8 cellular contexts compared by ENCODE assay signal in genomic region chr15:90184786-90185704, GRCh38. TPM values are rescaled to one million over a fixed set of nuclear protein-coding genes. Genes with fewer than 3 reads are reported as not detected.
A peak's percentile ranks its signal among the peaks of the same experiment; 100 is the strongest.
DNase-seq lines count a peak whose midpoint lies in the region; ATAC-seq and TF ChIP-seq lines count a peak whose summit lies in the region.

No MANE protein-coding gene starts in this region.

- H3K27me3 ChIP-seq in SK-N-SH (ENCODE audit: insufficient read depth) (no peaks in the 10 kb centered on the region), left ventricle myocardium inferior (ENCODE audit: low read depth) (peaks cover 17% of the 10 kb centered on the region)

- H3K9me2 ChIP-seq in SK-N-SH = no peaks in the 10 kb centered on the region

- peaks cover 28% of the 10 kb centered on the region for H3F3A ChIP-seq in SK-N-SH (replicated peaks; ENCODE audit: insufficient read depth)

- peak overlapping the region; percentile 95 for H3K4me2 ChIP-seq in SK-N-SH

- TF ChIP-seq CTCF in SK-N-SH (IDR thresholded peaks at IDR 0.05) = no peak
- no peak for TF ChIP-seq CTCF in left ventricle myocardium inferior (IDR thresholded peaks at IDR 0.05; ENCODE audit: borderline replicate concordance)

- H3K27me3 Mint-ChIP-seq in activated naive CD8-positive, alpha-beta T cell treated with anti-CD3 and anti-CD28 coated beads, Interleukin-2, amount 50 U/mL, for 24 hours = no peaks in the 10 kb centered on the region

- H3K36me3 ChIP-seq in SK-N-SH (replicated peaks in 1 of 2; ENCODE audit: control insufficient read depth in 1 of 2, insufficient read depth in 2 of 2, low read length in 1 of 2) (no peaks in the 10 kb centered on the region), left ventricle myocardium inferior (no peaks in the 10 kb centered on the region)

- ATAC-seq in GM21717 (IDR thresholded peaks at IDR 0.05; ENCODE audit: unreplicated experiment) = peak; percentile 67
- peak; percentile 79 for ATAC-seq in activated naive CD8-positive, alpha-beta T cell treated with anti-CD3 and anti-CD28 coated beads, Interleukin-2, amount 50 U/mL, for 24 hours

- H3K27ac Mint-ChIP-seq in activated naive CD8-positive, alpha-beta T cell treated with anti-CD3 and anti-CD28 coated beads, Interleukin-2, amount 50 U/mL, for 24 hours = peak overlapping the region; percentile 34

- peak overlapping the region; percentile 71 for H3K9ac ChIP-seq in SK-N-SH

- WGBS in SK-N-SH (ENCODE audit: low lambda C conversion rate) = 11% methylated on average over 26 of the region's 67 CpGs

- no peaks in the 10 kb centered on the region for H3K9me3 Mint-ChIP-seq in activated naive CD8-positive, alpha-beta T cell treated with anti-CD3 and anti-CD28 coated beads, Interleukin-2, amount 50 U/mL, for 24 hours

- no peaks in the 10 kb centered on the region for H4K20me1 ChIP-seq in SK-N-SH (ENCODE audit: insufficient read depth)

- H3K4me3 ChIP-seq in SK-N-SH (ENCODE audit: low read depth in 2 of 2, low read length in 1 of 2) (peak overlapping the region; percentile 61 to 77), left ventricle myocardium inferior (peak overlapping the region; percentile 89)

- H3K9me3 ChIP-seq in SK-N-SH = no peaks in the 10 kb centered on the region
- no peaks in the 10 kb centered on the region for H3K9me3 ChIP-seq in left ventricle myocardium inferior (replicated peaks)

- peaks cover 0 to 20% of the 10 kb centered on the region in 2 experiments; a peak in 1 of 4 replicates for H3K4me1 ChIP-seq in SK-N-SH (ENCODE audit: control insufficient read depth in 1 of 2, insufficient read depth in 2 of 2, low read depth in 1 of 2, low read length in 1 of 2)
- H3K4me1 ChIP-seq in left ventricle myocardium inferior = peaks cover 57% of the 10 kb centered on the region

- H3K4me3 Mint-ChIP-seq in activated naive CD8-positive, alpha-beta T cell treated with anti-CD3 and anti-CD28 coated beads, Interleukin-2, amount 50 U/mL, for 24 hours = peak overlapping the region; percentile 81

- H3K4me1 Mint-ChIP-seq in activated naive CD8-positive, alpha-beta T cell treated with anti-CD3 and anti-CD28 coated beads, Interleukin-2, amount 50 U/mL, for 24 hours = peaks cover 13% of the 10 kb centered on the region

- TF ChIP-seq RAD21 in SK-N-SH (IDR thresholded peaks at IDR 0.05; ENCODE audit: low read length) = no peak

- peaks cover 8% of the 10 kb centered on the region for H3K79me2 ChIP-seq in SK-N-SH (ENCODE audit: insufficient read depth)

- peak overlapping the region; percentile 95; the same call in 1 of the 2 replicates for H2AFZ ChIP-seq in SK-N-SH (ENCODE audit: low read depth)

- POLR2A ChIA-PET in SK-N-SH (lab: Yijun Ruan, JAX) = interaction anchor here (0.6 to 1.6 kb wide), 2 partner anchors 16 to 744 kb away, joined by 3 to 5 read pairs; partner anchors contain the start of gene SEMA4B

- CTCF ChIA-PET in SK-N-SH (lab: Yijun Ruan, JAX) = interaction anchor here (1.6 kb wide), 1 partner anchor 36 kb away, joined by 4 read pairs; no protein-coding TSS in a partner anchor

- DNase-seq in ELF-1 (ENCODE audit: low read depth, low spot score) (peak; percentile 69), Kasumi-1 (lab: John Stamatoyannopoulos, UW) (peak; percentile 42 to 49), SK-N-SH (peak; percentile 93), left ventricle myocardium inferior (peak; percentile 75), posterior cingulate gyrus (peak; percentile 58 to 96 (median 80)), NCI-H1048 (lab: John Stamatoyannopoulos, UW) (no peak)
- DNase-seq in activated naive CD8-positive, alpha-beta T cell treated with anti-CD3 and anti-CD28 coated beads, Interleukin-2, amount 50 U/mL, for 24 hours = peak; percentile 52

- H3K36me3 Mint-ChIP-seq in activated naive CD8-positive, alpha-beta T cell treated with anti-CD3 and anti-CD28 coated beads, Interleukin-2, amount 50 U/mL, for 24 hours (ENCODE audit: low read depth) = no peaks in the 10 kb centered on the region

- no peak for TF ChIP-seq EP300 in SK-N-SH (IDR thresholded peaks at IDR 0.05; ENCODE audit: borderline replicate concordance in 1 of 2, low read depth in 1 of 2, low read length in 1 of 2)

- H3K27ac ChIP-seq in SK-N-SH (ENCODE audit: low read depth in 2 of 2, low read length in 1 of 2) (peak overlapping the region; percentile 21 to 85; a peak in 3 of 4 replicates), left ventricle myocardium inferior (replicated peaks) (peak overlapping the region; percentile 98)

- intact Hi-C loops in left ventricle myocardium inferior (cut with micrococcal nuclease) = no loop called here
- intact Hi-C loops in posterior cingulate gyrus (cut with DNase I) = no loop called here

TF ChIP-seq in SK-N-SH, 30 proteins besides CTCF, POLR2A, EP300 and RAD21 (continues in another document):
- no peak for TF ChIP-seq ZBTB33 (IDR thresholded peaks at IDR 0.05; ENCODE audit: borderline replicate concordance, low read depth)
- TF ChIP-seq SIN3A (IDR thresholded peaks at IDR 0.05; ENCODE audit: borderline replicate concordance, low read depth, low read length) = no peak
- no peak for TF ChIP-seq USF2 (IDR thresholded peaks at IDR 0.05; ENCODE audit: borderline replicate concordance, low read depth, low read length)
- TF ChIP-seq FOXJ3 (CRISPR knock-in tag; IDR thresholded peaks at IDR 0.05) = no peak
- TF ChIP-seq TAF1 (IDR thresholded peaks at IDR 0.05; ENCODE audit: borderline replicate concordance, low read depth, low read length) = 0 out of 2 replicates have a peak, but pooled peaks have one; percentile 11
- TF ChIP-seq GABPA (IDR thresholded peaks at IDR 0.05; ENCODE audit: low read depth) = no peak
- peak; percentile 40; the same call in 1 of the 2 replicates for TF ChIP-seq RXRA (IDR thresholded peaks at IDR 0.05; ENCODE audit: borderline replicate concordance, low read depth)
- TF ChIP-seq GATA2 (CRISPR knock-in tag; IDR thresholded peaks at IDR 0.05) = 0 out of 2 replicates have a peak, but pooled peaks have one; percentile 7
- TF ChIP-seq POLR2AphosphoS5 (IDR thresholded peaks at IDR 0.05; ENCODE audit: low read depth, low read length) = 0 out of 2 replicates have a peak, but pooled peaks have one; percentile 28
- no peak for TF ChIP-seq PBX3 (IDR thresholded peaks at IDR 0.05)
- no peak for TF ChIP-seq IRF3 (IDR thresholded peaks at IDR 0.05; ENCODE audit: low read depth, low read length)
- 0 out of 2 replicates have a peak, but pooled peaks have one; percentile 11 for TF ChIP-seq RFX5 (IDR thresholded peaks at IDR 0.05; ENCODE audit: low read length)
- TF ChIP-seq NRF1 (IDR thresholded peaks at IDR 0.05; ENCODE audit: low read depth, low read length) = no peak
- TF ChIP-seq CHD2 (IDR thresholded peaks at IDR 0.05; ENCODE audit: low read length, partially characterized antibody) = no peak
- peak; percentile 78 for TF ChIP-seq MXI1 (IDR thresholded peaks at IDR 0.05; ENCODE audit: low read depth, low read length)

RNA-seq across cellular contexts. Expression of gene SEMA4B, which starts 16.1 kb away (rescaled TPM):
- 15.2 and 38.9 TPM in 2 replicates for polyA plus RNA-seq in SK-N-SH (2012; rRNA removed)
- 16.4 and 18.3 TPM in 2 replicates for polyA plus RNA-seq in SK-N-SH (2012; cell fraction: cytosol; rRNA removed)
- polyA plus RNA-seq in SK-N-SH (2012; cell fraction: nucleus; rRNA removed) = 48.9 and 49.5 TPM in 2 replicates
- 22.7 TPM for total RNA-seq in left ventricle myocardium inferior

RNA-seq across cellular contexts. Expression of gene CIB1, which starts 48.7 kb away (rescaled TPM):
- polyA plus RNA-seq in SK-N-SH (2012; rRNA removed) = 74.7 and 87.9 TPM in 2 replicates
- 52.7 and 60.3 TPM in 2 replicates for polyA plus RNA-seq in SK-N-SH (2012; cell fraction: cytosol; rRNA removed)
- 63.1 and 96.6 TPM in 2 replicates for polyA plus RNA-seq in SK-N-SH (2012; cell fraction: nucleus; rRNA removed)
- 69.6 TPM for total RNA-seq in left ventricle myocardium inferior

RNA-seq across cellular contexts. Expression of gene GDPGP1, which starts 49.0 kb away (rescaled TPM):
- polyA plus RNA-seq in SK-N-SH (2012; rRNA removed) = 2.2 and 2.4 TPM in 2 replicates
- polyA plus RNA-seq in SK-N-SH (2012; cell fraction: cytosol; rRNA removed) = 0.93 and 2.1 TPM in 2 replicates
- polyA plus RNA-seq in SK-N-SH (2012; cell fraction: nucleus; rRNA removed) = 4.0 and 5.3 TPM in 2 replicates
- total RNA-seq in left ventricle myocardium inferior = 15.5 TPM
